ENCODE assay signal across 20 cellular contexts in genomic region chr1:30657131-30658013, GRCh38.
A peak's percentile ranks its signal among the peaks of the same experiment; 100 is the strongest.
DNase-seq lines count a peak whose midpoint lies in the region; TF ChIP-seq lines count a peak whose summit lies in the region.
"Had no signal": no experiment of that assay in that cellular context is flagged by ENCODE, and none has a peak within 500 bp of the region (broad histone marks: within the 10 kb centered on the region; RNA-seq: fewer than 3 reads in every experiment).

No MANE protein-coding gene starts in this region.

- intact Hi-C loops in stomach (cut with DNase I; ENCODE audit: low total_unique reads): loop anchor here (10.0 kb wide), 1 partner anchor 1103 kb away; no protein-coding TSS in a partner anchor

- H3K27me3 ChIP-seq in Peyer's patch (no peaks in the 10 kb centered on the region), stomach (peaks cover 0 to 50% (median 4%) of the 10 kb centered on the region in 3 donors)
- H3K27me3 ChIP-seq: BE2C had no signal

- no peaks in the 10 kb centered on the region for H3K4me1 ChIP-seq in Peyer's patch
- no peaks in the 10 kb centered on the region for H3K4me1 ChIP-seq in stomach

- H3K9me3 ChIP-seq in Peyer's patch (no peaks in the 10 kb centered on the region), stomach (no peaks in the 10 kb centered on the region)
- H3K9me3 ChIP-seq: BE2C, left ventricle myocardium inferior, neutrophil had no signal

- TF ChIP-seq CTCF in Peyer's patch (IDR thresholded peaks at IDR 0.05): no peak
- TF ChIP-seq CTCF in stomach (IDR thresholded peaks at IDR 0.05): no peak

- in situ Hi-C loops in ACHN (cut with HindIII; ENCODE audit: low pct_ligation_motif_present, low pct_unique_long_range_greater_than_20kb, low sequenced_read_pairs): no loop called here

- H3K4me3 ChIP-seq in Peyer's patch (no peak overlapping the region), stomach (no peak overlapping the region)
- H3K4me3 ChIP-seq: left ventricle myocardium inferior had no signal

- H3K36me3 ChIP-seq in Peyer's patch (no peaks in the 10 kb centered on the region), stomach (no peaks in the 10 kb centered on the region)
- H3K36me3 ChIP-seq: BE2C, left ventricle myocardium inferior, neutrophil had no signal

- peak; percentile 35 for DNase-seq in NCI-H748 (lab: John Stamatoyannopoulos, UW; ENCODE audit: unreplicated experiment)
- no peak for DNase-seq in NCI-H748 treated with DMSO at 0.1 percent for 48 hours (lab: John Stamatoyannopoulos, UW)
- peak in 2 of 3 donors; percentile 76 to 81 for DNase-seq in Peyer's patch
- DNase-seq in islet precursor cell: peak; percentile 59
- peak; percentile 52 for DNase-seq in stomach
- no peak for DNase-seq in AML-193 (lab: John Stamatoyannopoulos, UW)
- DNase-seq in ACHN: no peak
- no peak for DNase-seq in GM19238 (ENCODE audit: insufficient read length, low spot score)
- DNase-seq: 8988T; activated T-cell treated with anti-CD3 and anti-CD28 coated beads, Interleukin-2, amount 50 U/mL, for 72 hours; BE2C; COR-L47; glutamatergic neuron; left ventricle myocardium inferior; NCI-H187 treated with DMSO at 0.1 percent for 48 hours; NCI-H2227 treated with DMSO at 0.1 percent for 48 hours; stimulated activated CD4-positive, alpha-beta T cell treated with anti-CD3 and anti-CD28 coated beads, Interleukin-4, amount 100 ng/mL, for 24 hours; T1000; trophoblast cell had no signal

- peak overlapping the region in 1 of 4 donors; percentile 43 for H3K27ac ChIP-seq in Peyer's patch
- H3K27ac ChIP-seq in stomach: no peak overlapping the region
- H3K27ac ChIP-seq: left ventricle myocardium inferior, neutrophil had no signal

- WGBS in stomach, 5 donors: 42 to 60% (median 48%) methylated on average over 11 to 22 of the region's 22 CpGs

- TF ChIP-seq EP300 in stomach (IDR thresholded peaks at IDR 0.05): no peak

- TF ChIP-seq POLR2A in Peyer's patch (IDR thresholded peaks at IDR 0.05) (no peak), stomach (IDR thresholded peaks at IDR 0.05) (no peak)

Comparison
In these comparisons a context has a peak if more than half of its experiments do, and no peak if none do; other contexts are left out.
1. DNase-seq: peak in NCI-H748 (single experiment), Peyer's patch (2 of 3), islet precursor cell (single experiment) and stomach (single experiment); none in NCI-H748 treated with DMSO at 0.1 percent for 48 hours (single experiment), AML-193 (0 of 2), ACHN (single experiment) and GM19238 (single experiment).